Comparison of ENCODE assay signal across 8 cellular contexts in genomic region chr5:85621668-85622067, GRCh38.
"Had no signal": no experiment of that assay in that cellular context is flagged by ENCODE, and none has a peak within 500 bp of the region (broad histone marks: within the 10 kb centered on the region; RNA-seq: fewer than 3 reads in every experiment).

No MANE protein-coding gene starts in this region.

- DNase-seq: GDM1, GF-D8 had no signal

- ATAC-seq: GM12878 had no signal

- H3K4me3 ChIP-seq: GM12878 had no signal

- FAIRE-seq: G401.6, GM12878, GM12891, GM12892, GM18507, GM19239 had no signal
